Comparison of ENCODE assay signal across 29 cellular contexts in genomic region chr3:113461488-113461887, GRCh38.
"Had no signal": no experiment of that assay in that cellular context is flagged by ENCODE, and none has a peak within 500 bp of the region (broad histone marks: within the 10 kb centered on the region; RNA-seq: fewer than 3 reads in every experiment).

No MANE protein-coding gene starts in this region.

- H3K27ac Mint-ChIP-seq: stimulated activated effector memory CD8-positive, alpha-beta T cell treated with anti-CD3 and anti-CD28 coated beads, Interleukin-12 subunit alpha, Interleukin-12 subunit beta, amount 100 ng/mL, for 72 hours; stimulated activated memory B cell treated with anti-CD40 and anti-IgM and Interleukin-4, amounts not matched to agents 10 μg/mL and 1 μg/mL and 100 μg/mL, for 72 hours; stimulated activated naive B cell treated with anti-CD40 and anti-IgM and Interleukin-4, amounts not matched to agents 10 μg/mL and 1 μg/mL and 100 μg/mL, for 72 hours; stimulated activated naive CD8-positive, alpha-beta T cell treated with anti-CD3 and anti-CD28 coated beads, Interleukin-15, Interleukin-2, amounts not matched to agents 100 ng/mL and 50 ng/mL, for 24 hours; type B pancreatic cell had no signal

- FAIRE-seq: urothelium cell line had no signal

- H3K27me3 ChIP-seq: stomach, suprapubic skin, testis, thyroid gland, tibial artery, tibial nerve, transverse colon, upper lobe of left lung, upper lobe of right lung, uterus, vagina had no signal

- ATAC-seq: stimulated activated effector memory CD8-positive, alpha-beta T cell treated with anti-CD3 and anti-CD28 coated beads, Interleukin-12 subunit alpha, Interleukin-12 subunit beta, amount 100 ng/mL, for 72 hours; stimulated activated memory B cell treated with anti-CD40 and anti-IgM and Interleukin-4, amounts not matched to agents 10 μg/mL and 1 μg/mL and 100 μg/mL, for 72 hours; stimulated activated naive B cell treated with anti-CD40 and anti-IgM and Interleukin-4, amounts not matched to agents 10 μg/mL and 1 μg/mL and 100 μg/mL, for 72 hours; stimulated activated naive CD8-positive, alpha-beta T cell treated with anti-CD3 and anti-CD28 coated beads, Interleukin-15, amount 100 ng/mL, for 72 hours; stimulated activated naive CD8-positive, alpha-beta T cell treated with anti-CD3 and anti-CD28 coated beads, Interleukin-15, Interleukin-2, amounts not matched to agents 100 U/mL and 50 U/mL, for 24 hours; upper lobe of right lung had no signal

- H3K4me1 ChIP-seq: stomach, suprapubic skin, testis, thyroid gland, tibial artery, tibial nerve, transverse colon, upper lobe of left lung, upper lobe of right lung, uterus, vagina had no signal

- H3K9me3 ChIP-seq: stomach, suprapubic skin, testis, thoracic aorta, thyroid gland, tibial artery, tibial nerve, transverse colon, upper lobe of left lung, upper lobe of right lung, uterus, vagina had no signal

- H3K36me3 ChIP-seq: thoracic aorta, uterus had no signal

- H3K4me3 ChIP-seq: stomach, suprapubic skin, testis, thoracic aorta, thyroid gland, tibial artery, tibial nerve, transverse colon, upper lobe of left lung, upper lobe of right lung, uterus, vagina had no signal

- H3K4me1 Mint-ChIP-seq: stimulated activated effector memory CD8-positive, alpha-beta T cell treated with anti-CD3 and anti-CD28 coated beads, Interleukin-12 subunit alpha, Interleukin-12 subunit beta, amount 100 ng/mL, for 72 hours; stimulated activated memory B cell treated with anti-CD40 and anti-IgM and Interleukin-4, amounts not matched to agents 10 μg/mL and 1 μg/mL and 100 μg/mL, for 72 hours; stimulated activated naive B cell treated with anti-CD40 and anti-IgM and Interleukin-4, amounts not matched to agents 10 μg/mL and 1 μg/mL and 100 μg/mL, for 72 hours; stimulated activated naive CD8-positive, alpha-beta T cell treated with anti-CD3 and anti-CD28 coated beads, Interleukin-15, amount 100 ng/mL, for 72 hours had no signal

- H3K4me3 Mint-ChIP-seq: stimulated activated effector memory CD8-positive, alpha-beta T cell treated with anti-CD3 and anti-CD28 coated beads, Interleukin-12 subunit alpha, Interleukin-12 subunit beta, amount 100 ng/mL, for 72 hours; stimulated activated memory B cell treated with anti-CD40 and anti-IgM and Interleukin-4, amounts not matched to agents 10 μg/mL and 1 μg/mL and 100 μg/mL, for 72 hours; stimulated activated naive B cell treated with anti-CD40 and anti-IgM and Interleukin-4, amounts not matched to agents 10 μg/mL and 1 μg/mL and 100 μg/mL, for 72 hours; stimulated activated naive CD8-positive, alpha-beta T cell treated with anti-CD3 and anti-CD28 coated beads, Interleukin-15, amount 100 ng/mL, for 72 hours; stimulated activated naive CD8-positive, alpha-beta T cell treated with anti-CD3 and anti-CD28 coated beads, Interleukin-15, Interleukin-2, amounts not matched to agents 100 ng/mL and 50 ng/mL, for 24 hours; type B pancreatic cell had no signal

- H3K27me3 Mint-ChIP-seq: stimulated activated memory B cell treated with anti-CD40 and anti-IgM and Interleukin-4, amounts not matched to agents 10 μg/mL and 1 μg/mL and 100 μg/mL, for 72 hours; stimulated activated naive B cell treated with anti-CD40 and anti-IgM and Interleukin-4, amounts not matched to agents 10 μg/mL and 1 μg/mL and 100 μg/mL, for 72 hours; stimulated activated naive CD8-positive, alpha-beta T cell treated with anti-CD3 and anti-CD28 coated beads, Interleukin-15, amount 100 ng/mL, for 72 hours; stimulated activated naive CD8-positive, alpha-beta T cell treated with anti-CD3 and anti-CD28 coated beads, Interleukin-15, Interleukin-2, amounts not matched to agents 100 ng/mL and 50 ng/mL, for 24 hours; type B pancreatic cell had no signal

- H3K27ac ChIP-seq: stomach, suprapubic skin, testis, thoracic aorta, thyroid gland, tibial artery, tibial nerve, transverse colon, upper lobe of left lung, upper lobe of right lung, uterus, vagina had no signal

- DNase-seq: stimulated activated CD4-positive, alpha-beta T cell treated with anti-CD3 and anti-CD28 coated beads, Interleukin-2, amount 100 ng/mL, for 48 hours; stimulated activated CD4-positive, alpha-beta T cell treated with anti-CD3 and anti-CD28 coated beads, Interleukin-4, amount 100 ng/mL, for 1 hour; stimulated activated CD4-positive, alpha-beta T cell treated with anti-CD3 and anti-CD28 coated beads, Interleukin-4, amount 100 ng/mL, for 24 hours; stimulated activated CD4-positive, alpha-beta T cell treated with anti-CD3 and anti-CD28 coated beads, Interleukin-4, amount 100 ng/mL, for 4 hours; stimulated activated CD8-positive, alpha-beta memory T cell treated with anti-CD3 and anti-CD28 coated beads, Interleukin-4, amount 100 ng/mL, for 48 hours; stimulated activated naive B cell treated with anti-CD40 and anti-IgM and Interleukin-4, amounts not matched to agents 10 μg/mL and 1 μg/mL and 100 μg/mL, for 72 hours; stimulated activated naive CD4-positive, alpha-beta T cell; stimulated activated naive CD4-positive, alpha-beta T cell treated with Interleukin-2 at 50 U/mL for 16 hours; stimulated activated naive CD8-positive, alpha-beta T cell treated with anti-CD3 and anti-CD28 coated beads, Interleukin-15, amount 100 ng/mL, for 72 hours; stimulated activated naive CD8-positive, alpha-beta T cell treated with anti-CD3 and anti-CD28 coated beads, Interleukin-15, Interleukin-2, amounts not matched to agents 100 U/mL and 50 U/mL, for 24 hours; stomach; substantia nigra; testis; thyroid gland; tibial artery; transverse colon; trophoblast cell; upper lobe of left lung; upper lobe of right lung; uterus had no signal
